8 cellular contexts compared by ENCODE assay signal in the genomic region with DNA sequence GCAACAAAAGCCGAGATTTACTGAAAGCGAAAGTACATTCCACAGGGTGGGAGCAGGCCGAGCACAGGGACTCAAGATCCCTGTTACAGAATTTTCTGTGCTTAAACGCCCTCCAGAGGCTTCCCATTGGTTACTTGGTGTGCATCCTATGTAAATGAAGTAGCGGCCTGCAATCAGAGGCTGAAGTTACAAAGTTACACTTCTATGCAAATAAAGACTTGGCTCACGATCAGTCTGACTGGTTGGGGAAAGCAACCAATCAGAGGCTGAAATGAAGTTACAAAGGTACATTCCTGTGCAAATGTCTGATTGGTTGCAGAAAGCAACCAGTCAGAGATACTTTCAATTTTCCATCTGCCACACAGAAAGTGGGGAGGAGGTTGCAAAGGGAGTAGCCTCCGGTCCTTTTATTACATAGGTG. TPM values are rescaled to one million over a fixed set of nuclear protein-coding genes. Genes with fewer than 3 reads are reported as not detected.
DNase-seq lines count a peak whose midpoint lies in the region; ATAC-seq and TF ChIP-seq lines count a peak whose summit lies in the region.

No MANE protein-coding gene starts in this region.

- no peak for ATAC-seq in HG03280 (IDR thresholded peaks at IDR 0.05; ENCODE audit: unreplicated experiment)

- H3K9me3 Mint-ChIP-seq in T-helper 2 cell treated with Interferon-gamma antibody and Interleukin-4, amounts not matched to agents 5 μg/mL and 100 μg/mL, for 36 hours, result no peaks in the 10 kb centered on the region

- in situ Hi-C loops in KBM-7 (cut with MboI; ENCODE audit: low pct_unique_long_range_greater_than_20kb, low sequenced_read_pairs), result no loop called here

- no peaks in the 10 kb centered on the region for H3K27me3 Mint-ChIP-seq in T-helper 2 cell treated with Interferon-gamma antibody and Interleukin-4, amounts not matched to agents 5 μg/mL and 100 μg/mL, for 36 hours (ENCODE audit: low read depth)

- DNase-seq in GOT3 (lab: John Stamatoyannopoulos, UW) (peak; percentile 20), RPMI8226 (peak; percentile 26), epithelial cell of proximal tubule (ENCODE audit: low read depth) (peak; percentile 93), mucosa of gallbladder (ENCODE audit: low spot score) (peak; percentile 81), KBM-7 (no peak)
- DNase-seq in activated CD4-positive, alpha-beta T cell treated with anti-CD3 and anti-CD28 coated beads, Interleukin-2, amount 50 U/mL, for 48 hours, result no peak
- DNase-seq in T-helper 2 cell treated with Interferon-gamma antibody and Interleukin-4, amounts not matched to agents 5 μg/mL and 100 μg/mL, for 36 hours (ENCODE audit: low spot score), result no peak

- no peak for TF ChIP-seq CTCF in epithelial cell of proximal tubule (conservative IDR thresholded peaks at IDR 0.05; ENCODE audit: low read depth, low read length)

- peaks cover 5% of the 10 kb centered on the region for H3K4me1 Mint-ChIP-seq in T-helper 2 cell treated with Interferon-gamma antibody and Interleukin-4, amounts not matched to agents 5 μg/mL and 100 μg/mL, for 36 hours (ENCODE audit: low read depth)

- no peak overlapping the region for H3K27ac Mint-ChIP-seq in T-helper 2 cell treated with Interferon-gamma antibody and Interleukin-4, amounts not matched to agents 5 μg/mL and 100 μg/mL, for 36 hours

- no peak overlapping the region for H3K4me3 Mint-ChIP-seq in T-helper 2 cell treated with Interferon-gamma antibody and Interleukin-4, amounts not matched to agents 5 μg/mL and 100 μg/mL, for 36 hours

- no peaks in the 10 kb centered on the region for H3K36me3 Mint-ChIP-seq in T-helper 2 cell treated with Interferon-gamma antibody and Interleukin-4, amounts not matched to agents 5 μg/mL and 100 μg/mL, for 36 hours (ENCODE audit: low read depth)

- peak overlapping the region; percentile 60 for H3K4me3 ChIP-seq in epithelial cell of proximal tubule (ENCODE audit: low read depth, low read length)

RNA-seq across cellular contexts. Expression of a gene that starts 4.1 kb away (rescaled TPM):
- total RNA-seq in epithelial cell of proximal tubule (1.2 and 1.6 TPM in 2 replicates), mucosa of gallbladder (0.40 TPM)

RNA-seq across cellular contexts. Expression of a gene that starts 12.6 kb away (rescaled TPM):
- total RNA-seq in epithelial cell of proximal tubule (19.9 and 26.1 TPM in 2 replicates), mucosa of gallbladder (15.4 TPM)

RNA-seq across cellular contexts. Expression of a gene that starts 40.8 kb away (rescaled TPM):
- 1.5 and 4.3 TPM in 2 replicates for total RNA-seq in epithelial cell of proximal tubule
- total RNA-seq in mucosa of gallbladder, result not detected

Comparison
In these comparisons a context has a peak if more than half of its experiments do, and no peak if none do; other contexts are left out.
1. DNase-seq: peak in GOT3 (single experiment), RPMI8226 (single experiment), epithelial cell of proximal tubule (single experiment) and mucosa of gallbladder (single experiment); none in KBM-7 (single experiment), activated CD4-positive, alpha-beta T cell treated with anti-CD3 and anti-CD28 coated beads, Interleukin-2, amount 50 U/mL, for 48 hours (0 of 2) and T-helper 2 cell treated with Interferon-gamma antibody and Interleukin-4, amounts not matched to agents 5 μg/mL and 100 μg/mL, for 36 hours (single experiment).